ENCODE assay signal across 11 cellular contexts in genomic region chr17:47217279-47217678, GRCh38. TPM values are rescaled to one million over a fixed set of nuclear protein-coding genes. Genes with fewer than 3 reads are reported as not detected.
DNase-seq lines count a peak whose midpoint lies in the region; ATAC-seq and TF ChIP-seq lines count a peak whose summit lies in the region.
"Not testable (repeated sequence)": the region's sequence is repeated elsewhere in the genome, so short reads cannot be mapped to it uniquely, and the experiment has no call there.
"Had no signal": no experiment of that assay in that cellular context is flagged by ENCODE, and none has a peak within 500 bp of the region (broad histone marks: within the 10 kb centered on the region; RNA-seq: fewer than 3 reads in every experiment).

No MANE protein-coding gene starts in this region.

- not testable (repeated sequence) for TF ChIP-seq CTCF in cardiac muscle cell (IDR thresholded peaks at IDR 0.05; ENCODE audit: low read depth, low read length)

- CTCF ChIA-PET in CD4-positive, alpha-beta memory T cell (lab: Charles Lee; ENCODE audit: partially characterized antibody) = interaction anchor here (1.1 to 1.4 kb wide), 2 partner anchors 11 to 12 kb away, joined by 3 to 4 read pairs; no protein-coding TSS in a partner anchor
- CTCF ChIA-PET in activated CD4-positive, alpha-beta T cell treated with anti-CD3 and anti-CD28 coated beads for 36 hours (lab: Charles Lee) = not testable (repeated sequence)

- not testable (repeated sequence) for H3K27me3 ChIP-seq in CD4-positive, alpha-beta memory T cell (ENCODE audit: insufficient read depth, low read length); cardiac muscle cell

- H3K36me3 Mint-ChIP-seq in CD4-positive, alpha-beta memory T cell; activated CD4-positive, alpha-beta T cell treated with anti-CD3 and anti-CD28 coated beads for 36 hours (ENCODE audit: low read depth); activated T-cell treated with anti-CD3 and anti-CD28 coated beads, Interleukin-2, amount 50 U/mL, for 72 hours (ENCODE audit: insufficient read depth in 2 of 2); naive B cell; stimulated activated effector memory CD8-positive, alpha-beta T cell treated with anti-CD3 and anti-CD28 coated beads, Interleukin-12 subunit alpha, Interleukin-12 subunit beta, amount 100 ng/mL, for 72 hours: not testable (repeated sequence)

- not testable (repeated sequence) for H3K27me3 Mint-ChIP-seq in CD4-positive, alpha-beta memory T cell; activated CD4-positive, alpha-beta T cell treated with anti-CD3 and anti-CD28 coated beads for 36 hours; activated T-cell treated with anti-CD3 and anti-CD28 coated beads, Interleukin-2, amount 50 U/mL, for 72 hours (ENCODE audit: low read depth); naive B cell

- not testable (repeated sequence) for H3K9me3 ChIP-seq in CD4-positive, alpha-beta memory T cell (ENCODE audit: control insufficient read depth in 1 of 2, low read length in 2 of 2); cardiac muscle cell (ENCODE audit: low read depth)

- H3K4me1 ChIP-seq in CD4-positive, alpha-beta memory T cell (ENCODE audit: insufficient read depth, low read length) = peaks cover 55% of the 10 kb centered on the region
- H3K4me1 ChIP-seq in cardiac muscle cell (ENCODE audit: low read depth) = peaks cover 76% of the 10 kb centered on the region

- DNase-seq in CD4-positive, alpha-beta memory T cell = peak; percentile 50 to 68 (median 54)
- not testable (repeated sequence) for DNase-seq in activated CD4-positive, alpha-beta T cell treated with anti-CD3 and anti-CD28 coated beads for 36 hours; activated T-cell treated with anti-CD3 and anti-CD28 coated beads, Interleukin-2, amount 50 U/mL, for 72 hours; naive B cell; stimulated activated effector memory CD8-positive, alpha-beta T cell treated with anti-CD3 and anti-CD28 coated beads, Interleukin-12 subunit alpha, Interleukin-12 subunit beta, amount 100 ng/mL, for 72 hours (ENCODE audit: low spot score in 2 of 2)
- DNase-seq in central memory CD4-positive, alpha-beta T cell = peak; percentile 63
- DNase-seq in cardiac muscle cell (ENCODE audit: low read depth in 1 of 2, low spot score in 1 of 2) = peak in 1 of 2 donors; percentile 3

- peaks cover 15 to 51% (median 33%) of the 10 kb centered on the region in 4 donors for H3K4me1 Mint-ChIP-seq in CD4-positive, alpha-beta memory T cell
- H3K4me1 Mint-ChIP-seq in activated CD4-positive, alpha-beta T cell treated with anti-CD3 and anti-CD28 coated beads for 36 hours = peaks cover 37% of the 10 kb centered on the region
- peaks cover 38% of the 10 kb centered on the region for H3K4me1 Mint-ChIP-seq in activated T-cell treated with anti-CD3 and anti-CD28 coated beads, Interleukin-2, amount 50 U/mL, for 72 hours (ENCODE audit: low read depth)
- H3K4me1 Mint-ChIP-seq in naive B cell = peaks cover 32 to 52% (median 36%) of the 10 kb centered on the region in 3 donors
- peaks cover 33% of the 10 kb centered on the region for H3K4me1 Mint-ChIP-seq in stimulated activated effector memory CD8-positive, alpha-beta T cell treated with anti-CD3 and anti-CD28 coated beads, Interleukin-12 subunit alpha, Interleukin-12 subunit beta, amount 100 ng/mL, for 72 hours

- peak overlapping the region; percentile 42 to 85 (median 65) for H3K27ac Mint-ChIP-seq in CD4-positive, alpha-beta memory T cell
- not testable (repeated sequence) for H3K27ac Mint-ChIP-seq in activated CD4-positive, alpha-beta T cell treated with anti-CD3 and anti-CD28 coated beads for 36 hours; activated T-cell treated with anti-CD3 and anti-CD28 coated beads, Interleukin-2, amount 50 U/mL, for 72 hours; stimulated activated effector memory CD8-positive, alpha-beta T cell treated with anti-CD3 and anti-CD28 coated beads, Interleukin-12 subunit alpha, Interleukin-12 subunit beta, amount 100 ng/mL, for 72 hours
- peak overlapping the region in 1 of 6 donors; percentile 15 for H3K27ac Mint-ChIP-seq in naive B cell

- intact Hi-C loops in CD4-positive, alpha-beta memory T cell (cut with micrococcal nuclease) = loop anchor here (1.0 kb wide), 1 partner anchor 12 kb away; no protein-coding TSS in a partner anchor
- intact Hi-C loops in activated CD4-positive, alpha-beta T cell treated with anti-CD3 and anti-CD28 coated beads for 36 hours (cut with DNase I, micrococcal nuclease) = not testable (repeated sequence)

- POLR2A ChIA-PET in CD4-positive, alpha-beta memory T cell (lab: Charles Lee; ENCODE audit: partially characterized antibody) = interaction anchor here (0.6 to 1.5 kb wide), 5 partner anchors 10 to 30 kb away, joined by 3 to 7 read pairs (median 4); partner anchors contain the start of gene CDC27
- POLR2A ChIA-PET in activated CD4-positive, alpha-beta T cell treated with anti-CD3 and anti-CD28 coated beads for 36 hours (lab: Charles Lee) = not testable (repeated sequence)

- H3K9me3 Mint-ChIP-seq in CD4-positive, alpha-beta memory T cell; activated CD4-positive, alpha-beta T cell treated with anti-CD3 and anti-CD28 coated beads for 36 hours (ENCODE audit: low read depth); activated T-cell treated with anti-CD3 and anti-CD28 coated beads, Interleukin-2, amount 50 U/mL, for 72 hours; naive B cell; stimulated activated effector memory CD8-positive, alpha-beta T cell treated with anti-CD3 and anti-CD28 coated beads, Interleukin-12 subunit alpha, Interleukin-12 subunit beta, amount 100 ng/mL, for 72 hours: not testable (repeated sequence)

- H3K36me3 ChIP-seq in CD4-positive, alpha-beta memory T cell (ENCODE audit: insufficient read depth, low read length) = not testable (repeated sequence)
- peaks cover 72% of the 10 kb centered on the region for H3K36me3 ChIP-seq in cardiac muscle cell

- H3K27ac ChIP-seq in CD4-positive, alpha-beta memory T cell (ENCODE audit: low read depth, low read length) = not testable (repeated sequence)
- peak overlapping the region; percentile 55 for H3K27ac ChIP-seq in cardiac muscle cell

- peak overlapping the region in 4 of 8 donors; percentile 21 to 72 (median 34) for H3K4me3 Mint-ChIP-seq in CD4-positive, alpha-beta memory T cell
- H3K4me3 Mint-ChIP-seq in activated CD4-positive, alpha-beta T cell treated with anti-CD3 and anti-CD28 coated beads for 36 hours; activated T-cell treated with anti-CD3 and anti-CD28 coated beads, Interleukin-2, amount 50 U/mL, for 72 hours; naive B cell; stimulated activated effector memory CD8-positive, alpha-beta T cell treated with anti-CD3 and anti-CD28 coated beads, Interleukin-12 subunit alpha, Interleukin-12 subunit beta, amount 100 ng/mL, for 72 hours: not testable (repeated sequence)

- peak; percentile 67 for ATAC-seq in activated CD4-positive, alpha-beta T cell treated with anti-CD3 and anti-CD28 coated beads for 36 hours
- peak; percentile 33 to 57 for ATAC-seq in activated T-cell treated with anti-CD3 and anti-CD28 coated beads, Interleukin-2, amount 50 U/mL, for 72 hours (replicated peaks in 1 of 2)
- peak; percentile 53 to 63 for ATAC-seq in naive B cell (ENCODE audit: low read depth in 2 of 2)
- peak; percentile 68 for ATAC-seq in stimulated activated effector memory CD8-positive, alpha-beta T cell treated with anti-CD3 and anti-CD28 coated beads, Interleukin-12 subunit alpha, Interleukin-12 subunit beta, amount 100 ng/mL, for 72 hours

- not testable (repeated sequence) for H3K4me3 ChIP-seq in CD4-positive, alpha-beta memory T cell (ENCODE audit: low read length in 2 of 2); cardiac muscle cell

RNA-seq across cellular contexts. Expression of gene MYL4, which starts 8.1 kb away (rescaled TPM):
- total RNA-seq in CD4-positive, alpha-beta memory T cell = not detected
- polyA plus RNA-seq in CD4-positive, alpha-beta memory T cell = not detected
- total RNA-seq in activated CD4-positive, alpha-beta T cell treated with anti-CD3 and anti-CD28 coated beads for 36 hours = not detected
- not detected for total RNA-seq in activated T-cell treated with anti-CD3 and anti-CD28 coated beads, Interleukin-2, amount 50 U/mL, for 72 hours
- 2,925 and 5,217 TPM in 2 replicates for total RNA-seq in cardiac muscle cell
- polyA plus RNA-seq in cardiac muscle cell = 3,500 and 5,148 TPM in 2 replicates
- polyA plus RNA-seq in naive B cell (ENCODE audit: low read depth in 6 of 6) = under 1 TPM in 2 of 6 donors, not detected in 4; 0.53 to 0.55 TPM
- total RNA-seq: Daoy, G401, IMR-90 had no signal
- polyA plus RNA-seq: A549, IMR-90 had no signal

RNA-seq across cellular contexts. Expression of gene CDC27, which starts 28.2 kb away (rescaled TPM):
- total RNA-seq in CD4-positive, alpha-beta memory T cell = 10 to 100 TPM; 60.2 to 73.4 TPM
- polyA plus RNA-seq in CD4-positive, alpha-beta memory T cell = 100 to 1,000 TPM in 1 of 2 donors, 10 to 100 TPM in 1; 64.2 to 104 TPM
- 100 to 1,000 TPM; 123 to 166 TPM for total RNA-seq in activated CD4-positive, alpha-beta T cell treated with anti-CD3 and anti-CD28 coated beads for 36 hours
- 100 to 1,000 TPM; 124 to 146 TPM for total RNA-seq in activated T-cell treated with anti-CD3 and anti-CD28 coated beads, Interleukin-2, amount 50 U/mL, for 72 hours
- total RNA-seq in cardiac muscle cell = 54.5 and 85.4 TPM in 2 replicates
- polyA plus RNA-seq in cardiac muscle cell = 52.9 and 68.8 TPM in 2 replicates
- polyA plus RNA-seq in naive B cell (ENCODE audit: low read depth in 6 of 6) = 100 to 1,000 TPM in 3 of 6 donors, 10 to 100 TPM in 3; 88.1 to 112 (median 97.6) TPM

RNA-seq across cellular contexts. Expression of gene ITGB3, which starts 36.3 kb away (rescaled TPM):
- total RNA-seq in CD4-positive, alpha-beta memory T cell = not detected
- polyA plus RNA-seq in CD4-positive, alpha-beta memory T cell = not detected
- total RNA-seq in activated CD4-positive, alpha-beta T cell treated with anti-CD3 and anti-CD28 coated beads for 36 hours = under 1 TPM in 1 of 2 experiments, not detected in 1; 0.04 TPM
- not detected for total RNA-seq in activated T-cell treated with anti-CD3 and anti-CD28 coated beads, Interleukin-2, amount 50 U/mL, for 72 hours
- 11.8 and 20.0 TPM in 2 replicates for total RNA-seq in cardiac muscle cell
- 4.6 and 6.9 TPM in 2 replicates for polyA plus RNA-seq in cardiac muscle cell
- polyA plus RNA-seq in naive B cell (ENCODE audit: low read depth in 6 of 6) = 1 to 10 TPM in 5 of 6 donors, not detected in 1; 2.1 to 9.2 (median 5.1) TPM
- total RNA-seq: G401 had no signal

Comparison
In these comparisons a context has a peak if more than half of its experiments do, and no peak if none do; other contexts are left out.
1. RNA of gene MYL4, which starts 8.1 kb away (total RNA-seq): 2,925 to 5,217 TPM in cardiac muscle cell; not detected in CD4-positive, alpha-beta memory T cell, not detected in activated CD4-positive, alpha-beta T cell treated with anti-CD3 and anti-CD28 coated beads for 36 hours and not detected in activated T-cell treated with anti-CD3 and anti-CD28 coated beads, Interleukin-2, amount 50 U/mL, for 72 hours; every median in the first group is over 1,000 times any median in the second.
2. RNA of gene ITGB3, which starts 36.3 kb away (total RNA-seq): 11.8 to 20.0 TPM in cardiac muscle cell; not detected in CD4-positive, alpha-beta memory T cell, not detected in activated T-cell treated with anti-CD3 and anti-CD28 coated beads, Interleukin-2, amount 50 U/mL, for 72 hours and 0.04 TPM in activated CD4-positive, alpha-beta T cell treated with anti-CD3 and anti-CD28 coated beads for 36 hours; every median in the first group is over 10 times any median in the second.
3. Peak in every context shown above with its lines, with median percentiles within 50 percentile points of each other: ATAC-seq.